9 cellular contexts compared by ENCODE assay signal in the genomic region with DNA sequence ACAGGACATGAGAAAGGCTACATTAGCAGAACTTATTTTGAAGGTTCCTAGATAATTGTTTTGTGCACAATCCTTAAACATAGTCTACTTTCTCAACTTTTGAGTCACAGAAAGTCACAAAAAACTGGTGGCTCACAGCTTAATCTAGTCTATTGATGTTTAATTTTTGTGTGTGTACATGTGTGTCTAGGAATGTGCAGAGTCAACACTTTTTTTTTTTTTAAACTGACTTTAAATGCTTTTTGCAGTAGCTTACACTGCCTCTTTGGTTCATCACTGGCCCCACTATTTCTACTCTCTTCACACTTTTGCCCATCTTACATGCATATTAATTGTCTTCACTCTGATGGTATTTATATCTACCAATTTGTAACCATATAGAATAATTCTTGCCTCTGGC.
"Had no signal": no experiment of that assay in that cellular context is flagged by ENCODE, and none has a peak within 500 bp of the region (broad histone marks: within the 10 kb centered on the region; RNA-seq: fewer than 3 reads in every experiment).

No MANE protein-coding gene starts in this region.

- H2AFZ ChIP-seq: GM23338 had no signal

- H3K4me3 Mint-ChIP-seq: GM23338, H9 had no signal

- H3K4me2 ChIP-seq: GM23338, KMS-11 had no signal

- H3K9ac ChIP-seq: KMS-11 had no signal

- DNase-seq: H9, HCEC 1CT, Karpas-422, KBM-7 had no signal

- ATAC-seq: GM23338 had no signal

- H3K27ac ChIP-seq: KMS-11 had no signal

- H3K27ac Mint-ChIP-seq: GM23338, H9 had no signal

- FAIRE-seq: H1, H54, HTR-8/SVneo had no signal

- H3K4me3 ChIP-seq: GM23338 had no signal
